ENCODE assay signal across 8 cellular contexts in genomic region chr12:56221233-56221756, GRCh38. TPM values are rescaled to one million over a fixed set of nuclear protein-coding genes. Genes with fewer than 3 reads are reported as not detected.
DNase-seq lines count a peak whose midpoint lies in the region; ATAC-seq and TF ChIP-seq lines count a peak whose summit lies in the region.

No MANE protein-coding gene starts in this region.

- H3K9me3 ChIP-seq in endodermal cell (ENCODE audit: control insufficient read depth, low read length) = no peaks in the 10 kb centered on the region

- H3K4me1 ChIP-seq in endodermal cell (ENCODE audit: control insufficient read depth, insufficient read depth, low read length) = peaks cover 5% of the 10 kb centered on the region

- peaks cover 2% of the 10 kb centered on the region for H3K9me3 Mint-ChIP-seq in endodermal cell
- no peaks in the 10 kb centered on the region for H3K9me3 Mint-ChIP-seq in mesothelial cell of epicardium
- no peaks in the 10 kb centered on the region for H3K9me3 Mint-ChIP-seq in type B pancreatic cell

- peak overlapping the region; percentile 93 for H3K27ac ChIP-seq in endodermal cell (ENCODE audit: low read depth, low read length)

- H3K27me3 Mint-ChIP-seq in endodermal cell (ENCODE audit: insufficient read depth) (no peaks in the 10 kb centered on the region), mesothelial cell of epicardium (ENCODE audit: low read depth) (no peaks in the 10 kb centered on the region), type B pancreatic cell (no peaks in the 10 kb centered on the region)

- H3K9ac ChIP-seq in endodermal cell (ENCODE audit: extremely low read depth, low read length, poor library complexity, severe bottlenecking) = peak overlapping the region; percentile 93

- no peaks in the 10 kb centered on the region for H3K27me3 ChIP-seq in endodermal cell (ENCODE audit: control insufficient read depth, insufficient read depth, low read length, poor library complexity, severe bottlenecking)

- peaks cover 26% of the 10 kb centered on the region for H3K4me1 Mint-ChIP-seq in endodermal cell
- peaks cover 33% of the 10 kb centered on the region for H3K4me1 Mint-ChIP-seq in mesothelial cell of epicardium
- H3K4me1 Mint-ChIP-seq in type B pancreatic cell (ENCODE audit: unreplicated experiment) = peaks cover 36% of the 10 kb centered on the region

- WGBS in endodermal cell (ENCODE audit: insufficient coverage in 1 of 2, insufficient read length in 1 of 2), 2 experiments = 0% methylated on average over 9 to 21 of the region's 21 CpGs

- H3K4me3 Mint-ChIP-seq in endodermal cell (peak overlapping the region; percentile 99), mesothelial cell of epicardium (peak overlapping the region; percentile 93), type B pancreatic cell (peak overlapping the region; percentile 99)

- no peak for TF ChIP-seq CTCF in GM12864 (IDR thresholded peaks at IDR 0.05; ENCODE audit: low read depth, low read length, missing control alignments)
- TF ChIP-seq CTCF in endodermal cell (conservative IDR thresholded peaks at IDR 0.05) = no peak
- no peak for TF ChIP-seq CTCF in mesothelial cell of epicardium (IDR thresholded peaks at IDR 0.05; ENCODE audit: unreplicated experiment)
- TF ChIP-seq CTCF in type B pancreatic cell (conservative IDR thresholded peaks at IDR 0.05) = no peak

- DNase-seq in ACHN (peak; percentile 91), GM12864 (ENCODE audit: low read depth) (no peak), SK-MEL-5 (ENCODE audit: low read depth, low spot score) (peak; percentile 35), endodermal cell (peak; percentile 89), mesothelial cell of epicardium (ENCODE audit: low spot score in 2 of 2, unreplicated experiment in 2 of 2) (peak in 1 of 2 experiments; percentile 75), type B pancreatic cell (ENCODE audit: extremely low spot score, unreplicated experiment) (no peak)

- H3K27ac Mint-ChIP-seq in endodermal cell (peak overlapping the region; percentile 96), mesothelial cell of epicardium (peak overlapping the region; percentile 99), type B pancreatic cell (peak overlapping the region; percentile 99)

- in situ Hi-C loops in ACHN (cut with HindIII; ENCODE audit: low pct_ligation_motif_present, low pct_unique_long_range_greater_than_20kb, low sequenced_read_pairs) (no loop called here), SK-MEL-5 (cut with HindIII; ENCODE audit: low pct_unique_long_range_greater_than_20kb, low sequenced_read_pairs) (no loop called here)

- ATAC-seq in HG02981 (IDR thresholded peaks at IDR 0.05; ENCODE audit: unreplicated experiment) = peak; percentile 13
- no peak for ATAC-seq in HG03565 (IDR thresholded peaks at IDR 0.05; ENCODE audit: unreplicated experiment)

- H3K36me3 ChIP-seq in endodermal cell (ENCODE audit: control insufficient read depth, insufficient read depth, low read length) = peaks cover 12% of the 10 kb centered on the region

- H3K36me3 Mint-ChIP-seq in endodermal cell (ENCODE audit: low read depth) (peaks cover 18% of the 10 kb centered on the region), mesothelial cell of epicardium (peaks cover 7% of the 10 kb centered on the region), type B pancreatic cell (peaks cover 4% of the 10 kb centered on the region)

- H3K4me3 ChIP-seq in GM12864 (ENCODE audit: low read depth, low read length) (peak overlapping the region; percentile 95), endodermal cell (ENCODE audit: low read length) (peak overlapping the region; percentile 100)

RNA-seq across cellular contexts. Expression of gene RNF41, which starts 0.4 kb away (rescaled TPM):
- total RNA-seq in SK-MEL-5 (2014; rRNA removed; shearing (Covaris generic)) = 47.7 and 48.9 TPM in 2 replicates
- polyA plus RNA-seq in SK-MEL-5 (2015; cell fraction: cytosol; rRNA removed) = 46.3 and 58.8 TPM in 2 replicates
- 28.7 and 32.7 TPM in 2 replicates for polyA plus RNA-seq in SK-MEL-5 (2015; cell fraction: nucleus; rRNA removed)
- total RNA-seq in endodermal cell (10 to 100 TPM; 45.8 to 48.9 TPM), mesothelial cell of epicardium (47.1 to 49.6 TPM (median 48.1 TPM) in 3 replicates), type B pancreatic cell (ENCODE audit: low replicate concordance) (33.7 and 37.7 TPM in 2 replicates)
- polyA plus RNA-seq in endodermal cell (2013, experiment 1 of 2) = 41.5 TPM
- 40.9 TPM for polyA plus RNA-seq in endodermal cell (2013, experiment 2 of 2)

RNA-seq across cellular contexts. Expression of gene NABP2, which starts 2.8 kb away (rescaled TPM):
- 37.8 and 47.5 TPM in 2 replicates for total RNA-seq in SK-MEL-5 (2014; rRNA removed; shearing (Covaris generic))
- 40.7 and 42.8 TPM in 2 replicates for polyA plus RNA-seq in SK-MEL-5 (2015; cell fraction: cytosol; rRNA removed)
- 7.7 and 10.9 TPM in 2 replicates for polyA plus RNA-seq in SK-MEL-5 (2015; cell fraction: nucleus; rRNA removed)
- 10 to 100 TPM; 27.0 to 35.1 TPM for total RNA-seq in endodermal cell
- polyA plus RNA-seq in endodermal cell (2013, experiment 1 of 2) = 43.7 TPM
- 41.2 TPM for polyA plus RNA-seq in endodermal cell (2013, experiment 2 of 2)
- total RNA-seq in mesothelial cell of epicardium = 23.5 to 24.4 TPM (median 23.7 TPM) in 3 replicates
- total RNA-seq in type B pancreatic cell (ENCODE audit: low replicate concordance) = 37.5 and 40.0 TPM in 2 replicates

RNA-seq across cellular contexts. Expression of gene SLC39A5, which starts 8.6 kb away (rescaled TPM):
- total RNA-seq in SK-MEL-5 (2014; rRNA removed; shearing (Covaris generic)) = not detected in 2 replicates
- polyA plus RNA-seq in SK-MEL-5 (2015; cell fraction: cytosol; rRNA removed) = 0.13 TPM in 1 of 2 replicates, not detected in the other
- polyA plus RNA-seq in SK-MEL-5 (2015; cell fraction: nucleus; rRNA removed) = 1.6 TPM in 1 of 2 replicates, not detected in the other
- total RNA-seq in endodermal cell (1 to 10 TPM; 2.5 to 3.2 TPM), mesothelial cell of epicardium (0.76 to 1.3 TPM (median 1.1 TPM) in 3 replicates), type B pancreatic cell (ENCODE audit: low replicate concordance) (23.0 and 37.7 TPM in 2 replicates)
- 3.1 TPM for polyA plus RNA-seq in endodermal cell (2013, experiment 1 of 2)
- polyA plus RNA-seq in endodermal cell (2013, experiment 2 of 2) = 1.6 TPM

RNA-seq across cellular contexts. Expression of gene SMARCC2, which starts 32.0 kb away (rescaled TPM):
- 20.9 and 39.0 TPM in 2 replicates for total RNA-seq in SK-MEL-5 (2014; rRNA removed; shearing (Covaris generic))
- 43.8 and 63.3 TPM in 2 replicates for polyA plus RNA-seq in SK-MEL-5 (2015; cell fraction: cytosol; rRNA removed)
- polyA plus RNA-seq in SK-MEL-5 (2015; cell fraction: nucleus; rRNA removed) = 102 and 131 TPM in 2 replicates
- total RNA-seq in endodermal cell (100 to 1,000 TPM; 127 to 129 TPM), mesothelial cell of epicardium (158 to 177 TPM (median 171 TPM) in 3 replicates), type B pancreatic cell (ENCODE audit: low replicate concordance) (92.8 and 147 TPM in 2 replicates)
- 114 TPM for polyA plus RNA-seq in endodermal cell (2013, experiment 1 of 2)
- 107 TPM for polyA plus RNA-seq in endodermal cell (2013, experiment 2 of 2)

RNA-seq across cellular contexts. Expression of gene ANKRD52, which starts 36.9 kb away (rescaled TPM):
- total RNA-seq in SK-MEL-5 (2014; rRNA removed; shearing (Covaris generic)) = 13.5 and 14.7 TPM in 2 replicates
- polyA plus RNA-seq in SK-MEL-5 (2015; cell fraction: cytosol; rRNA removed) = 43.4 and 58.3 TPM in 2 replicates
- polyA plus RNA-seq in SK-MEL-5 (2015; cell fraction: nucleus; rRNA removed) = 54.3 and 55.0 TPM in 2 replicates
- total RNA-seq in endodermal cell = 10 to 100 TPM; 39.3 to 54.9 TPM
- polyA plus RNA-seq in endodermal cell (2013, experiment 1 of 2) = 22.7 TPM
- 20.4 TPM for polyA plus RNA-seq in endodermal cell (2013, experiment 2 of 2)
- 60.7 to 63.2 TPM (median 63.1 TPM) in 3 replicates for total RNA-seq in mesothelial cell of epicardium
- 52.9 and 56.1 TPM in 2 replicates for total RNA-seq in type B pancreatic cell (ENCODE audit: low replicate concordance)

Comparison
In these comparisons a context has a peak if more than half of its experiments do, and no peak if none do; other contexts are left out.
1. DNase-seq: peak in ACHN (single experiment), SK-MEL-5 (single experiment) and endodermal cell (single experiment); none in GM12864 (single experiment) and type B pancreatic cell (single experiment).
2. Peak in every context shown above with its lines, with median percentiles within 50 percentile points of each other: H3K27ac Mint-ChIP-seq and H3K4me3 Mint-ChIP-seq.